Comparison of ENCODE assay signal across 23 cellular contexts in genomic region chr2:231372326-231372725, GRCh38. TPM values are rescaled to one million over a fixed set of nuclear protein-coding genes. Genes with fewer than 3 reads are reported as not detected.
"Had no signal": no experiment of that assay in that cellular context is flagged by ENCODE, and none has a peak within 500 bp of the region (broad histone marks: within the 10 kb centered on the region; RNA-seq: fewer than 3 reads in every experiment).

No MANE protein-coding gene starts in this region.

- H3K9me3 Mint-ChIP-seq: activated naive CD4-positive, alpha-beta T cell treated with anti-CD3 and anti-CD28 coated beads for 36 hours; activated naive CD8-positive, alpha-beta T cell treated with anti-CD3 and anti-CD28 coated beads, Interleukin-2, amount 10 ng/mL, durations not matched to agents 7 days and 5 days; activated T-helper 1 cell treated with anti-CD3 and anti-CD28 coated beads, Interleukin-12 subunit alpha, Interleukin-12 subunit beta, Interleukin-2, Interleukin-4 antibody, amounts not matched to agents 30 ng/mL and 10 ng/mL and 1 ng/mL, durations not matched to agents 14 hours and 24 hours and 36 hours; central memory CD8-positive, alpha-beta T cell; dendritic cell treated with granulocyte-macrophage colony-stimulating factor and Interleukin-4, amounts not matched to agents 40 ng/mL and 50 ng/mL, for 4 days; naive thymus-derived CD4-positive, alpha-beta T cell had no signal

- ATAC-seq: naive thymus-derived CD4-positive, alpha-beta T cell had no signal

- H3K79me2 ChIP-seq: hepatocyte, parathyroid adenoma had no signal

- H3K27ac Mint-ChIP-seq: activated naive CD4-positive, alpha-beta T cell treated with anti-CD3 and anti-CD28 coated beads for 36 hours; activated naive CD8-positive, alpha-beta T cell treated with anti-CD3 and anti-CD28 coated beads, Interleukin-2, amount 10 ng/mL, durations not matched to agents 7 days and 5 days; activated T-helper 1 cell treated with anti-CD3 and anti-CD28 coated beads, Interleukin-12 subunit alpha, Interleukin-12 subunit beta, Interleukin-2, Interleukin-4 antibody, amounts not matched to agents 30 ng/mL and 10 ng/mL and 1 ng/mL, durations not matched to agents 14 hours and 24 hours and 36 hours; dendritic cell treated with granulocyte-macrophage colony-stimulating factor and Interleukin-4, amounts not matched to agents 40 ng/mL and 50 ng/mL, for 4 days; naive thymus-derived CD4-positive, alpha-beta T cell had no signal

- H3K27ac ChIP-seq: epithelial cell of prostate, esophagus squamous epithelium, hepatocyte, parathyroid adenoma, psoas muscle, testis, transverse colon had no signal

- H3K36me3 Mint-ChIP-seq: activated naive CD8-positive, alpha-beta T cell treated with anti-CD3 and anti-CD28 coated beads, Interleukin-2, amount 10 ng/mL, durations not matched to agents 7 days and 5 days; naive thymus-derived CD4-positive, alpha-beta T cell had no signal

- H2AFZ ChIP-seq: hepatocyte, parathyroid adenoma had no signal

- H3K9ac ChIP-seq: parathyroid adenoma had no signal

- H3K9me3 ChIP-seq: esophagus squamous epithelium, psoas muscle, testis, transverse colon had no signal

- H3K27me3 ChIP-seq: esophagus squamous epithelium, hepatocyte, testis, transverse colon had no signal

- H3K4me1 ChIP-seq: esophagus squamous epithelium, parathyroid adenoma, psoas muscle, testis had no signal

- H3K4me3 ChIP-seq: esophagus squamous epithelium, hepatocyte, lung, psoas muscle, testis, transverse colon had no signal

- DNase-seq: activated CD4-positive, alpha-beta T cell treated with anti-CD3 and anti-CD28 coated beads for 4 hours; activated CD4-positive, alpha-beta T cell treated with anti-CD3 and anti-CD28 coated beads, Interleukin-2, amount 50 U/mL, for 4 hours; activated CD8-positive, alpha-beta memory T cell treated with anti-CD3 and anti-CD28 coated beads, Interleukin-2, amount 50 U/mL, for 4 hours; activated effector memory CD4-positive, alpha-beta T cell treated with anti-CD3 and anti-CD28 coated beads, Interleukin-2, amount 50 U/mL, for 16 hours; activated naive CD4-positive, alpha-beta T cell treated with anti-CD3 and anti-CD28 coated beads for 36 hours; activated naive CD8-positive, alpha-beta T cell treated with anti-CD3 and anti-CD28 coated beads, Interleukin-2, amount 10 ng/mL, durations not matched to agents 7 days and 5 days; activated T-cell treated with anti-CD3 and anti-CD28 coated beads, Interleukin-2, amount 50 U/mL, for 1 hour; esophagus squamous epithelium; foreskin melanocyte; naive thymus-derived CD4-positive, alpha-beta T cell; psoas muscle; stimulated activated naive CD4-positive, alpha-beta T cell treated with Interleukin-2 at 50 U/mL for 16 hours; testis; transverse colon had no signal

- H3K4me1 Mint-ChIP-seq: activated naive CD8-positive, alpha-beta T cell treated with anti-CD3 and anti-CD28 coated beads, Interleukin-2, amount 10 ng/mL, durations not matched to agents 7 days and 5 days; central memory CD8-positive, alpha-beta T cell; naive thymus-derived CD4-positive, alpha-beta T cell had no signal

- H3K36me3 ChIP-seq: esophagus squamous epithelium, transverse colon had no signal

- H3K4me3 Mint-ChIP-seq: activated naive CD4-positive, alpha-beta T cell treated with anti-CD3 and anti-CD28 coated beads for 36 hours; activated naive CD8-positive, alpha-beta T cell treated with anti-CD3 and anti-CD28 coated beads, Interleukin-2, amount 10 ng/mL, durations not matched to agents 7 days and 5 days; activated T-helper 1 cell treated with anti-CD3 and anti-CD28 coated beads, Interleukin-12 subunit alpha, Interleukin-12 subunit beta, Interleukin-2, Interleukin-4 antibody, amounts not matched to agents 30 ng/mL and 10 ng/mL and 1 ng/mL, durations not matched to agents 14 hours and 24 hours and 36 hours; central memory CD8-positive, alpha-beta T cell; dendritic cell treated with granulocyte-macrophage colony-stimulating factor and Interleukin-4, amounts not matched to agents 40 ng/mL and 50 ng/mL, for 4 days; naive thymus-derived CD4-positive, alpha-beta T cell; neural crest cell had no signal

- H3K4me2 ChIP-seq: hepatocyte had no signal

RNA-seq across cellular contexts. Expression of gene B3GNT7, which starts 23.2 kb away (rescaled TPM):
- total RNA-seq: activated naive CD4-positive, alpha-beta T cell treated with anti-CD3 and anti-CD28 coated beads for 36 hours; activated T-helper 1 cell treated with anti-CD3 and anti-CD28 coated beads, Interleukin-12 subunit alpha, Interleukin-12 subunit beta, Interleukin-2, Interleukin-4 antibody, amounts not matched to agents 30 ng/mL and 10 ng/mL and 1 ng/mL, durations not matched to agents 14 hours and 24 hours and 36 hours; T-helper 1 cell treated with Interleukin-12 subunit alpha and Interleukin-12 subunit beta and Interleukin-4 antibody, amounts not matched to agents 30 ng/mL and 1 ng/mL, for 36 hours had no signal
